8 cellular contexts compared by ENCODE assay signal in the genomic region with DNA sequence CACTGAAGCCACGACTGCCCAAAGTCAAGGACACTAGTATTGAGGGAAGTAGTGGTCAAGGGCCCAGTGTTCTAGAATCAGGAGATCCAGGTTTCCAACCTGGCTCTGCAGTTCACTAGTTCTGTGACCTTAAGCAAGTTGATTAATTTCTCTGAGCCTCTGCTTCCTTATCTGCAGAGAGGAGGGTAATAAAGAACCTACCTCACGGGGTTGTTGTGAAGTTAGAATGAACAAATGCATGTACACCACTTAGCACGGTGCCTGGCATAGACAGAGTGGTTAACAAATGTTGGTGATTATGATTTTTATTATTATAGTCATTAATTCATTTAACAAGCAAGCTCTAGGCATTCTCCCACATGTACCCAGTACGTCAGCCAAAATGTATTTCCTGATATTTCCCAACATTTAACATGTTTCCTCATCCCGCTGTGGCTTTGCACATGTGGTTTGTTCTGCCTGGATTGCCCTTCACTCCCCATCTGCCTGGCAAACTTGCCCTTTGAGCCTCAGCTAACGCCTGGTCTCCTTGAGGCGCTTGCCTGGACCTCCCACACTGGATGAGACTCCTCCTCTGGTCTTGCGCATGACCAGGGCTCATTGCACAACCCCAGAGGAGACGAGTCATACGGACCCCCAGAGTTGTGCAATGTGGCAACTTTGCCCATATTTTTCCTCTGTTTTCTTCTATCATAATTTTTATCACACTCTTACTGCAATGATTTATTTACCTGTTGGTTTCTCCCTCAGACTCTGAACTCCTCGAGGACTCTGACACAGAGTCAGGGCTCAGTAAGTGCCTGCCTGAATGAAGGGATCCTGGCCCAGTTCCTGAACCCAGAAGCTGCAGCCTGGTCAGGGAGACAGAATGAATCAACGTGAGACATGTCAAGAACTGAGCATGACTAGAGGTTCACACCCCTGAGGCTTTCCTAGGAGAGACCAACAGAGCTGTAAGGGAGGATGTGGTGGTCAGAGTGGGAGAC. TPM values are rescaled to one million over a fixed set of nuclear protein-coding genes. Genes with fewer than 3 reads are reported as not detected.
A peak's percentile ranks its signal among the peaks of the same experiment; 100 is the strongest.
DNase-seq lines count a peak whose midpoint lies in the region; ATAC-seq and TF ChIP-seq lines count a peak whose summit lies in the region.

No MANE protein-coding gene starts in this region.

- no peaks in the 10 kb centered on the region for H3K79me2 ChIP-seq in GM23338 (replicated peaks; ENCODE audit: insufficient read depth)

- H3K9me3 ChIP-seq in endodermal cell (ENCODE audit: control insufficient read depth, low read length), result no peaks in the 10 kb centered on the region

- H3K9me3 Mint-ChIP-seq in GM23338 (no peaks in the 10 kb centered on the region; the same call in 2 of the 3 replicates), endodermal cell (no peaks in the 10 kb centered on the region)

- H3F3A ChIP-seq in GM23338 (replicated peaks; ENCODE audit: low read depth), result no peaks in the 10 kb centered on the region

- no peaks in the 10 kb centered on the region for H3K27me3 ChIP-seq in GM23338 (ENCODE audit: insufficient read depth)
- H3K27me3 ChIP-seq in endodermal cell (ENCODE audit: control insufficient read depth, insufficient read depth, low read length, poor library complexity, severe bottlenecking), result no peaks in the 10 kb centered on the region

- DNase-seq in GM23338 (ENCODE audit: low spot score), result no peak
- peak; percentile 97 for DNase-seq in SKM-1 (lab: John Stamatoyannopoulos, UW; ENCODE audit: unreplicated experiment)
- DNase-seq in Right ventricle myocardium superior, result peak; percentile 82
- DNase-seq in skeletal muscle cell (ENCODE audit: low read depth), result peak; percentile 98
- DNase-seq in endodermal cell, result no peak

- 0 out of 2 replicates have a peak, but pooled peaks cover 5% of the 10 kb centered on the region for H3K9me2 ChIP-seq in GM23338 (ENCODE audit: insufficient read depth)

- no peak overlapping the region for H3K27ac ChIP-seq in GM23338 (ENCODE audit: low read depth)
- H3K27ac ChIP-seq in endodermal cell (ENCODE audit: low read depth, low read length), result no peak overlapping the region

- H2AFZ ChIP-seq in GM23338, result peak overlapping the region; percentile 7; the same call in 1 of the 2 replicates

- no peak overlapping the region for H3K9ac ChIP-seq in endodermal cell (ENCODE audit: extremely low read depth, low read length, poor library complexity, severe bottlenecking)

- no peaks in the 10 kb centered on the region for H4K20me1 ChIP-seq in GM23338 (replicated peaks; ENCODE audit: insufficient read depth)

- no peaks in the 10 kb centered on the region for H3K4me1 Mint-ChIP-seq in GM23338
- H3K4me1 Mint-ChIP-seq in endodermal cell, result peaks cover 2% of the 10 kb centered on the region

- no peaks in the 10 kb centered on the region for H3K36me3 ChIP-seq in GM23338 (ENCODE audit: insufficient read depth)
- H3K36me3 ChIP-seq in endodermal cell (ENCODE audit: control insufficient read depth, insufficient read depth, low read length), result no peaks in the 10 kb centered on the region

- ATAC-seq in GM23338 (no peak), Right ventricle myocardium superior (ENCODE audit: poor library complexity) (peak; percentile 94), GM19463 (IDR thresholded peaks at IDR 0.05; ENCODE audit: unreplicated experiment) (no peak), GM19395 (IDR thresholded peaks at IDR 0.05; ENCODE audit: unreplicated experiment) (no peak), GM19023 (IDR thresholded peaks at IDR 0.05; ENCODE audit: unreplicated experiment) (no peak)

- no peak overlapping the region for H3K4me2 ChIP-seq in GM23338

- H3K27me3 Mint-ChIP-seq in GM23338 (ENCODE audit: insufficient read depth, low read depth, poor library complexity) (peaks cover 10% of the 10 kb centered on the region), endodermal cell (ENCODE audit: insufficient read depth) (peaks cover 3% of the 10 kb centered on the region)

- H3K4me3 ChIP-seq in GM23338, result no peak overlapping the region
- H3K4me3 ChIP-seq in skeletal muscle cell (ENCODE audit: low read depth, low read length), result no peak overlapping the region
- H3K4me3 ChIP-seq in endodermal cell (ENCODE audit: low read length), result no peak overlapping the region

- H3K36me3 Mint-ChIP-seq in GM23338 (ENCODE audit: low read depth) (no peaks in the 10 kb centered on the region; the same call in 2 of the 3 replicates), endodermal cell (ENCODE audit: low read depth) (no peaks in the 10 kb centered on the region)

- H3K27ac Mint-ChIP-seq in GM23338 (no peak overlapping the region), endodermal cell (no peak overlapping the region)

- 91 to 93% methylated on average over 9 to 12 of the region's 12 CpGs for WGBS in endodermal cell (ENCODE audit: insufficient coverage in 1 of 2, insufficient read length in 1 of 2), 2 experiments

- intact Hi-C loops in Right ventricle myocardium superior (cut with DNase I), result no loop called here

- H3K4me1 ChIP-seq in GM23338 (ENCODE audit: insufficient read depth), result no peaks in the 10 kb centered on the region
- no peaks in the 10 kb centered on the region for H3K4me1 ChIP-seq in endodermal cell (ENCODE audit: control insufficient read depth, insufficient read depth, low read length)

- no peak overlapping the region for H3K4me3 Mint-ChIP-seq in GM23338
- no peak overlapping the region for H3K4me3 Mint-ChIP-seq in endodermal cell

- TF ChIP-seq CTCF in GM23338 (conservative IDR thresholded peaks at IDR 0.05; ENCODE audit: low read depth in 2 of 2), result no peak
- no peak for TF ChIP-seq CTCF in endodermal cell (conservative IDR thresholded peaks at IDR 0.05)

TF ChIP-seq in GM23338, 12 proteins besides CTCF, POLR2A, EP300 and RAD21 (continues in another document):
- no peak for TF ChIP-seq ZNF331 (CRISPR knock-in tag; IDR thresholded peaks at IDR 0.05; ENCODE audit: low read depth)
- TF ChIP-seq STAT1 (IDR thresholded peaks at IDR 0.05; ENCODE audit: unreplicated experiment), result no peak
- TF ChIP-seq, protein P1, sequence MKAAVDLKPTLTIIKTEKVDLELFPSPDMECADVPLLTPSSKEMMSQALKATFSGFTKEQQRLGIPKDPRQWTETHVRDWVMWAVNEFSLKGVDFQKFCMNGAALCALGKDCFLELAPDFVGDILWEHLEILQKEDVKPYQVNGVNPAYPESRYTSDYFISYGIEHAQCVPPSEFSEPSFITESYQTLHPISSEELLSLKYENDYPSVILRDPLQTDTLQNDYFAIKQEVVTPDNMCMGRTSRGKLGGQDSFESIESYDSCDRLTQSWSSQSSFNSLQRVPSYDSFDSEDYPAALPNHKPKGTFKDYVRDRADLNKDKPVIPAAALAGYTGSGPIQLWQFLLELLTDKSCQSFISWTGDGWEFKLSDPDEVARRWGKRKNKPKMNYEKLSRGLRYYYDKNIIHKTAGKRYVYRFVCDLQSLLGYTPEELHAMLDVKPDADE (IDR thresholded peaks at IDR 0.05), result no peak
- no peak for TF ChIP-seq CREB1 (CRISPR knock-in tag; IDR thresholded peaks at IDR 0.05; ENCODE audit: low read depth)
- TF ChIP-seq, protein P2, sequence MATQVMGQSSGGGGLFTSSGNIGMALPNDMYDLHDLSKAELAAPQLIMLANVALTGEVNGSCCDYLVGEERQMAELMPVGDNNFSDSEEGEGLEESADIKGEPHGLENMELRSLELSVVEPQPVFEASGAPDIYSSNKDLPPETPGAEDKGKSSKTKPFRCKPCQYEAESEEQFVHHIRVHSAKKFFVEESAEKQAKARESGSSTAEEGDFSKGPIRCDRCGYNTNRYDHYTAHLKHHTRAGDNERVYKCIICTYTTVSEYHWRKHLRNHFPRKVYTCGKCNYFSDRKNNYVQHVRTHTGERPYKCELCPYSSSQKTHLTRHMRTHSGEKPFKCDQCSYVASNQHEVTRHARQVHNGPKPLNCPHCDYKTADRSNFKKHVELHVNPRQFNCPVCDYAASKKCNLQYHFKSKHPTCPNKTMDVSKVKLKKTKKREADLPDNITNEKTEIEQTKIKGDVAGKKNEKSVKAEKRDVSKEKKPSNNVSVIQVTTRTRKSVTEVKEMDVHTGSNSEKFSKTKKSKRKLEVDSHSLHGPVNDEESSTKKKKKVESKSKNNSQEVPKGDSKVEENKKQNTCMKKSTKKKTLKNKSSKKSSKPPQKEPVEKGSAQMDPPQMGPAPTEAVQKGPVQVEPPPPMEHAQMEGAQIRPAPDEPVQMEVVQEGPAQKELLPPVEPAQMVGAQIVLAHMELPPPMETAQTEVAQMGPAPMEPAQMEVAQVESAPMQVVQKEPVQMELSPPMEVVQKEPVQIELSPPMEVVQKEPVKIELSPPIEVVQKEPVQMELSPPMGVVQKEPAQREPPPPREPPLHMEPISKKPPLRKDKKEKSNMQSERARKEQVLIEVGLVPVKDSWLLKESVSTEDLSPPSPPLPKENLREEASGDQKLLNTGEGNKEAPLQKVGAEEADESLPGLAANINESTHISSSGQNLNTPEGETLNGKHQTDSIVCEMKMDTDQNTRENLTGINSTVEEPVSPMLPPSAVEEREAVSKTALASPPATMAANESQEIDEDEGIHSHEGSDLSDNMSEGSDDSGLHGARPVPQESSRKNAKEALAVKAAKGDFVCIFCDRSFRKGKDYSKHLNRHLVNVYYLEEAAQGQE (IDR thresholded peaks at IDR 0.05; ENCODE audit: unreplicated experiment), result no peak
- no peak for TF ChIP-seq ZNF114 (CRISPR knock-in tag; IDR thresholded peaks at IDR 0.05)
- TF ChIP-seq EZH2 (IDR thresholded peaks at IDR 0.05; ENCODE audit: low read depth, unreplicated experiment), result no peak
- no peak for TF ChIP-seq POLR2AphosphoS5 (IDR thresholded peaks at IDR 0.05; ENCODE audit: low read depth)
- no peak for TF ChIP-seq EZH2phosphoT487 (IDR thresholded peaks at IDR 0.05; ENCODE audit: unreplicated experiment)
- no peak for TF ChIP-seq NANOG (IDR thresholded peaks at IDR 0.05; ENCODE audit: borderline replicate concordance)
- TF ChIP-seq JUNB (IDR thresholded peaks at IDR 0.05; ENCODE audit: unreplicated experiment), result no peak

RNA-seq across cellular contexts. Expression of a gene that starts 20.7 kb away (rescaled TPM):
- total RNA-seq in GM23338 (2014; rRNA removed; shearing (Covaris generic)), result 22.1 and 23.9 TPM in 2 replicates
- polyA plus RNA-seq in GM23338 (2016; fragmentation: Nextera tagmentation; extraction: Ambion mirVana), result 16.1 and 17.9 TPM in 2 replicates
- 0.22 TPM for total RNA-seq in Right ventricle myocardium superior
- total RNA-seq in endodermal cell, result 1 to 10 TPM; 6.3 to 8.5 TPM
- 20.2 TPM for polyA plus RNA-seq in endodermal cell (2013, experiment 1 of 2)
- 21.5 TPM for polyA plus RNA-seq in endodermal cell (2013, experiment 2 of 2)

RNA-seq across cellular contexts. Expression of a gene that starts 32.5 kb away (rescaled TPM):
- 38.8 and 41.1 TPM in 2 replicates for total RNA-seq in GM23338 (2014; rRNA removed; shearing (Covaris generic))
- polyA plus RNA-seq in GM23338 (2016; fragmentation: Nextera tagmentation; extraction: Ambion mirVana), result 8.2 and 9.1 TPM in 2 replicates
- total RNA-seq in Right ventricle myocardium superior (1.2 TPM), endodermal cell (10 to 100 TPM; 35.0 to 39.5 TPM)
- polyA plus RNA-seq in endodermal cell (2013, experiment 1 of 2), result 44.2 TPM
- polyA plus RNA-seq in endodermal cell (2013, experiment 2 of 2), result 38.5 TPM

RNA-seq across cellular contexts. Expression of a gene that starts 50.9 kb away (rescaled TPM):
- total RNA-seq in GM23338 (2014; rRNA removed; shearing (Covaris generic)), result 31.0 and 31.8 TPM in 2 replicates
- polyA plus RNA-seq in GM23338 (2016; fragmentation: Nextera tagmentation; extraction: Ambion mirVana), result 19.4 and 24.3 TPM in 2 replicates
- 17.1 TPM for total RNA-seq in Right ventricle myocardium superior
- 10 to 100 TPM; 26.2 to 35.1 TPM for total RNA-seq in endodermal cell
- 36.7 TPM for polyA plus RNA-seq in endodermal cell (2013, experiment 1 of 2)
- 39.1 TPM for polyA plus RNA-seq in endodermal cell (2013, experiment 2 of 2)

Comparison
In these comparisons a context has a peak if more than half of its experiments do, and no peak if none do; other contexts are left out.
1. DNase-seq: peak in SKM-1 (single experiment), Right ventricle myocardium superior (single experiment) and skeletal muscle cell (single experiment); none in GM23338 (single experiment) and endodermal cell (single experiment).
2. RNA of a gene that starts 32.5 kb away (total RNA-seq): 38.8 to 41.1 TPM in GM23338 and 35.0 to 39.5 TPM in endodermal cell; 1.2 TPM in Right ventricle myocardium superior (single experiment); every median in the first group is over 10 times any median in the second.